In the genomic region with DNA sequence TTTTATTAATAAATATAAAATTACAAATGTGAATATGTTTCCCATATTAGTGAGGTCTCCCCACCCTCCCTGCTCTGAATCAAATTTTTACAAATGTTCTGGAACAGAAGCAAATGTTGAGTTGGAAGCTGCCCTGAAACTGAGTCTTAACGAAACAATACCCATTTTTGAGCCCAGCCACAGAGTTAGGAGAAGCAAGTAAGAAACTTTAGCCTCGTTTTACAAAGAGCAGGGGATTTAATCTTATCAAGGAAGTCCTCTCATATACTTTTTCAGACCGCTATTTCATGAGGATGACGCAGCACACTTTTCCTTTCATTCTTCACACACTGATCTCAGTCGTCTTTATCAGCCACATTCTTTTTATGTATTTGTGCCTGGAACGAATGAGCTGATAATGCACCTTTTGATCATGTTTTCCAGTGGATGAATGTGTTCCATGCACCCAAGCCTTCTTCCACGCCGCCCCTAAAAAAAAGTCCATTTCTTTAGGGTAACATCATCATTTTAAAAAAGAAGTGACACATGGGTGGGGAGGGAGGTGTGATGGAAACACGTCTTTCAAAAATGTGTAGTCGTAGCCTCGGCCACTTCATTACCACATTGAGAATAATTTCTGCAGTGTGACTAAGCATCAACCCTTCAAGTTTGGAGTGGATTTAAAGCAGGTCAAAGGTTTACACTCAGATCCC, we compare ENCODE assay signal across 8 cellular contexts. TPM values are rescaled to one million over a fixed set of nuclear protein-coding genes. Genes with fewer than 3 reads are reported as not detected.
DNase-seq lines count a peak whose midpoint lies in the region; ATAC-seq, FAIRE-seq and TF ChIP-seq lines count a peak whose summit lies in the region.

No MANE protein-coding gene starts in this region.

- H3K36me3 ChIP-seq in K562 (ENCODE audit: control insufficient read depth, insufficient read depth, low read length) (no peaks in the 10 kb centered on the region), osteoblast (ENCODE audit: insufficient read depth, low read length) (no peaks in the 10 kb centered on the region)

- DNase-seq in AG08395 (ENCODE audit: low spot score) = peak; percentile 23
- peak; percentile 96 for DNase-seq in OCI-M1 (lab: John Stamatoyannopoulos, UW)
- peak; percentile 60 to 75 (median 67) for DNase-seq in K562 (ENCODE audit: extremely low read depth in 1 of 4, low spot score in 3 of 4)
- peak; percentile 59 for DNase-seq in osteoblast (ENCODE audit: insufficient read length, low spot score, missing footprints)
- no peak for DNase-seq in DMS53 (lab: John Stamatoyannopoulos, UW)
- DNase-seq in DMS 273 treated with DMSO at 0.1 percent for 48 hours (lab: John Stamatoyannopoulos, UW) = no peak
- no peak for DNase-seq in cerebellar cortex (ENCODE audit: low spot score)

- ATAC-seq in GM21447 (IDR thresholded peaks at IDR 0.05; ENCODE audit: unreplicated experiment) (peak; percentile 40), K562 (peak; percentile 87)

- no peak for TF ChIP-seq CTCF in K562 (IDR thresholded peaks at IDR 0.05 in 2 of 3, conservative IDR thresholded peaks at IDR 0.05 in 1 of 3; ENCODE audit: insufficient read depth in 2 of 3, low read depth in 1 of 3, low read length in 3 of 3)
- peak; percentile 2 for TF ChIP-seq CTCF in osteoblast (IDR thresholded peaks at IDR 0.05; ENCODE audit: extremely low read depth, low read depth, low read length)

- intact Hi-C loops in K562 (cut with micrococcal nuclease) = loop anchor here (1.0 to 10.0 kb wide), 7 partner anchors 113 to 706 kb away; partner anchors contain the start of genes ITPR1 and SUMF1

- H4K20me1 ChIP-seq in K562 (replicated peaks; ENCODE audit: control insufficient read depth, insufficient read depth, low read length) = no peaks in the 10 kb centered on the region
- H4K20me1 ChIP-seq in osteoblast (ENCODE audit: insufficient read depth, low read length) = no peaks in the 10 kb centered on the region

- POLR2A ChIA-PET in K562 (lab: Yijun Ruan, JAX) = interaction anchor here (0.6 to 2.1 kb wide), 13 partner anchors 10 to 323 kb away, joined by 3 to 27 read pairs (median 4); partner anchors contain the start of gene ITPR1

- no peak for TF ChIP-seq RAD21 in K562 (CRISPR knock-in tag; conservative IDR thresholded peaks at IDR 0.05 in 1 of 2, IDR thresholded peaks at IDR 0.05 in 1 of 2)

- H3K4me1 ChIP-seq in K562 (replicated peaks in 1 of 2; ENCODE audit: control insufficient read depth in 2 of 2, insufficient read depth in 2 of 2, low read length in 2 of 2) (peaks cover 0 to 20% of the 10 kb centered on the region in 2 experiments; a peak in 4 of 5 replicates), osteoblast (ENCODE audit: insufficient read depth, low read length) (peaks cover 9% of the 10 kb centered on the region)

- CTCF ChIA-PET in K562 (lab: Yijun Ruan, JAX; ENCODE audit: low intra/inter-chr PET ratio) = interaction anchor here (0.6 to 2.4 kb wide), 6 partner anchors 161 to 306 kb away, joined by 3 to 27 read pairs (median 6); no protein-coding TSS in a partner anchor

- BruUV-seq in K562 (replicated peaks; lab: Mats Ljungman, UMichigan) = no TSS peak

- H3K9me1 ChIP-seq in K562 (ENCODE audit: control insufficient read depth, insufficient read depth, low read length) = no peaks in the 10 kb centered on the region

- H3K4me2 ChIP-seq in K562 (ENCODE audit: insufficient read depth, low read length) = peak overlapping the region; percentile 73
- peak overlapping the region; percentile 72 for H3K4me2 ChIP-seq in osteoblast (ENCODE audit: insufficient read depth, low read length)

- no peak for TF ChIP-seq POLR2A in K562 (conservative IDR thresholded peaks at IDR 0.05)

- H3K79me2 ChIP-seq in K562 (ENCODE audit: control insufficient read depth, insufficient read depth, low read length) = no peaks in the 10 kb centered on the region
- H3K79me2 ChIP-seq in osteoblast (ENCODE audit: insufficient read depth, low read length) = no peaks in the 10 kb centered on the region

- peak; percentile 56; the same call in 1 of the 2 replicates for TF ChIP-seq EP300 in K562 (IDR thresholded peaks at IDR 0.05; ENCODE audit: low read length)

- peak overlapping the region; percentile 82 for H3K27ac ChIP-seq in K562 (ENCODE audit: extremely low read depth, low read depth, low read length)
- H3K27ac ChIP-seq in osteoblast (ENCODE audit: low read depth, low read length) = peak overlapping the region; percentile 48

- H3K9me3 ChIP-seq in K562 (replicated peaks; ENCODE audit: control insufficient read depth, insufficient read depth, low read depth, low read length) = no peaks in the 10 kb centered on the region
- no peaks in the 10 kb centered on the region for H3K9me3 ChIP-seq in osteoblast (ENCODE audit: low read depth, low read length)

- in situ Hi-C loops in K562 (cut with MboI) = loop anchor here (5.0 kb wide), 1 partner anchor 291 kb away; no protein-coding TSS in a partner anchor

- H3K27me3 ChIP-seq in K562 (ENCODE audit: control insufficient read depth in 2 of 2, insufficient read depth in 2 of 2, low read length in 2 of 2) (no peaks in the 10 kb centered on the region), osteoblast (ENCODE audit: insufficient read depth, low read length) (no peaks in the 10 kb centered on the region)

- peak; percentile 72 for FAIRE-seq in K562 (lab: Jason Lieb, UNC)

- 1% methylated on average over 11 of the region's 11 CpGs for WGBS in K562 (ENCODE audit: insufficient coverage, low coverage, missing lambda C conversion rate)

- H3K4me3 ChIP-seq in K562 (peak overlapping the region; percentile 4), osteoblast (ENCODE audit: insufficient read depth, low read length) (peak overlapping the region; percentile 50)

- H2AFZ ChIP-seq in K562 (ENCODE audit: low read depth, low read length) (peak overlapping the region; percentile 73), osteoblast (ENCODE audit: low read length) (peak overlapping the region; percentile 44)

- peak overlapping the region in 1 of 2 experiments; percentile 67; a peak in 2 of 4 replicates for H3K9ac ChIP-seq in K562 (ENCODE audit: insufficient read depth in 1 of 2, low read depth in 2 of 2, low read length in 2 of 2)

TF ChIP-seq in K562, 482 proteins besides CTCF, POLR2A, EP300 and RAD21 (continues in another document):
- TF ChIP-seq ATF1 (CRISPR knock-in tag; IDR thresholded peaks at IDR 0.05) = no peak
- peak; percentile 49 for TF ChIP-seq ATF1 (tag; IDR thresholded peaks at IDR 0.05)
- no peak for TF ChIP-seq NONO (IDR thresholded peaks at IDR 0.05; ENCODE audit: low read depth in 2 of 2, low read length in 1 of 2)
- TF ChIP-seq LCOR (CRISPR knock-in tag; IDR thresholded peaks at IDR 0.05) = peak; percentile 53; the same call in 1 of the 2 replicates
- TF ChIP-seq BRD4 (IDR thresholded peaks at IDR 0.05) = no peak
- no peak for TF ChIP-seq ZNF740 (CRISPR knock-in tag; IDR thresholded peaks at IDR 0.05)
- TF ChIP-seq ZNF740 (tag; IDR thresholded peaks at IDR 0.05) = no peak
- TF ChIP-seq SRSF7 (optimal IDR thresholded peaks at IDR 0.05; ENCODE audit: low read depth, low read length) = no peak
- no peak for TF ChIP-seq ZNF57 (CRISPR knock-in tag; IDR thresholded peaks at IDR 0.05)
- no peak for TF ChIP-seq TARDBP (IDR thresholded peaks at IDR 0.05)
- no peak for TF ChIP-seq LARP7 (IDR thresholded peaks at IDR 0.05)
- TF ChIP-seq HNRNPH1 (optimal IDR thresholded peaks at IDR 0.05; ENCODE audit: low read depth, low read length) = no peak
- peak; percentile 72 for TF ChIP-seq CBFA2T3 (IDR thresholded peaks at IDR 0.05)
- TF ChIP-seq FIP1L1 (IDR thresholded peaks at IDR 0.05; ENCODE audit: low read depth, low read length, poor library complexity, severe bottlenecking) = no peak
- 0 out of 2 replicates have a peak, but pooled peaks have one; percentile 13 for TF ChIP-seq RAD51 (IDR thresholded peaks at IDR 0.05; ENCODE audit: borderline replicate concordance, low read depth)
- no peak for TF ChIP-seq FUS (optimal IDR thresholded peaks at IDR 0.05; ENCODE audit: low read depth, low read length)
- TF ChIP-seq TRIM28 (IDR thresholded peaks at IDR 0.05) = no peak
- TF ChIP-seq TAF9B (IDR thresholded peaks at IDR 0.05; ENCODE audit: partially characterized antibody) = no peak
- TF ChIP-seq ZNF121 (CRISPR knock-in tag; conservative IDR thresholded peaks at IDR 0.05) = no peak
- TF ChIP-seq JUNB (CRISPR knock-in tag; conservative IDR thresholded peaks at IDR 0.05) = no peak
- peak; percentile 83 for TF ChIP-seq L3MBTL2 (IDR thresholded peaks at IDR 0.05)
- no peak for TF ChIP-seq ZKSCAN3 (CRISPR knock-in tag; IDR thresholded peaks at IDR 0.05)

RNA-seq across cellular contexts. Expression of gene SETMAR, which starts 48.1 kb away (rescaled TPM):
- 23.2 and 32.3 TPM in 2 replicates for total RNA-seq in K562 (2011; cell fraction: chromatin; rRNA removed; ENCODE audit: low replicate concordance)
- 22.8 and 27.4 TPM in 2 replicates for total RNA-seq in K562 (2011; cell fraction: nucleolus; rRNA removed)
- 35.6 and 42.7 TPM in 2 replicates for total RNA-seq in K562 (2011; cell fraction: nucleoplasm; rRNA removed)
- 12.4 and 21.7 TPM in 2 replicates for total RNA-seq in K562 (2014; rRNA removed)
- total RNA-seq in K562 (2014; rRNA removed; fragmentation: Illumina TruSeq; extraction: Trizol) = 22.6 and 22.9 TPM in 2 replicates
- total RNA-seq in K562 (2015; rRNA removed; fragmentation: Illumina TruSeq; extraction: Trizol) = 22.5 and 24.7 TPM in 2 replicates
- 17.4 and 18.0 TPM in 2 replicates for total RNA-seq in K562 (2021)
- 16.7 and 22.9 TPM in 2 replicates for polyA plus RNA-seq in K562 (2011; rRNA removed)
- polyA plus RNA-seq in K562 (2011; cell fraction: cytosol; rRNA removed) = 10.5 and 12.2 TPM in 2 replicates
- polyA plus RNA-seq in K562 (2011; cell fraction: nucleus; rRNA removed) = 17.9 and 25.1 TPM in 2 replicates
- 14.3 and 17.4 TPM in 2 replicates for polyA plus RNA-seq in K562 (2012)
- polyA plus RNA-seq in K562 (2014; fragmentation: Illumina TruSeq; extraction: Trizol) = 21.5 and 25.1 TPM in 2 replicates
- 10 to 100 TPM in 1 of 2 experiments, 1 to 10 TPM in 1; 5.5 to 10.2 TPM for polyA plus RNA-seq in K562 (2014; fragmentation: Nextera tagmentation; extraction: Ambion mirVana)
- polyA plus RNA-seq in K562 (2014; rRNA removed) = 17.6 and 18.2 TPM in 2 replicates
- polyA minus RNA-seq in K562 (2011; rRNA and poly(A)+ RNA removed) = 33.2 and 34.4 TPM in 2 replicates
- polyA minus RNA-seq in K562 (2011; cell fraction: cytosol; rRNA and poly(A)+ RNA removed) = 5.0 and 9.4 TPM in 2 replicates
- 28.7 and 31.2 TPM in 2 replicates for polyA minus RNA-seq in K562 (2011; cell fraction: nucleus; rRNA and poly(A)+ RNA removed)
- 11.9 and 13.0 TPM in 2 replicates for total RNA-seq in osteoblast

Comparison
In these comparisons a context has a peak if more than half of its experiments do, and no peak if none do; other contexts are left out.
1. DNase-seq: peak in AG08395 (single experiment), OCI-M1 (single experiment), K562 (4 of 4) and osteoblast (single experiment); none in DMS53 (single experiment), DMS 273 treated with DMSO at 0.1 percent for 48 hours (single experiment) and cerebellar cortex (single experiment).